ENCODE assay signal across 8 cellular contexts in genomic region chr5:124908603-124909451, GRCh38.
DNase-seq lines count a peak whose midpoint lies in the region; ATAC-seq and TF ChIP-seq lines count a peak whose summit lies in the region.

No MANE protein-coding gene starts in this region.

- H3K27me3 Mint-ChIP-seq in natural killer cell treated with Interleukin-12 subunit alpha and Interleukin-12 subunit beta and Interleukin-15 and Interleukin-18, amount 100 ng/mL, for 72 hours: peaks cover 0 to 2% of the 10 kb centered on the region in 2 donors

- DNase-seq in GM06990 (ENCODE audit: extremely low read depth, insufficient read length) (peak; percentile 79), astrocyte of the hippocampus (ENCODE audit: low read depth, low spot score) (peak; percentile 61), GM03348 (ENCODE audit: low spot score) (no peak), GDM1 (lab: John Stamatoyannopoulos, UW) (no peak), NCI-H1092 (lab: John Stamatoyannopoulos, UW) (no peak)
- no peak for DNase-seq in natural killer cell treated with Interleukin-12 subunit alpha and Interleukin-12 subunit beta and Interleukin-15 and Interleukin-18, amount 100 ng/mL, for 72 hours (ENCODE audit: low spot score)

- H3K4me3 Mint-ChIP-seq in natural killer cell treated with Interleukin-12 subunit alpha and Interleukin-12 subunit beta and Interleukin-15 and Interleukin-18, amount 100 ng/mL, for 72 hours: no peak overlapping the region

- no peaks in the 10 kb centered on the region for H3K36me3 Mint-ChIP-seq in natural killer cell treated with Interleukin-12 subunit alpha and Interleukin-12 subunit beta and Interleukin-15 and Interleukin-18, amount 100 ng/mL, for 72 hours

- H3K9me3 ChIP-seq in HUES6 (ENCODE audit: control insufficient read depth, insufficient read depth, low read depth, low read length): no peaks in the 10 kb centered on the region

- H3K9me3 Mint-ChIP-seq in natural killer cell treated with Interleukin-12 subunit alpha and Interleukin-12 subunit beta and Interleukin-15 and Interleukin-18, amount 100 ng/mL, for 72 hours: no peaks in the 10 kb centered on the region

- no peak overlapping the region for H3K4me3 ChIP-seq in GM06990 (replicated peaks; ENCODE audit: low read depth, low read length)
- H3K4me3 ChIP-seq in HUES6 (ENCODE audit: low read depth, low read length): no peak overlapping the region

- H3K9ac ChIP-seq in HUES6 (ENCODE audit: low read length): peak overlapping the region; percentile 2

- H3K4me1 ChIP-seq in HUES6 (ENCODE audit: control insufficient read depth, insufficient read depth, low read length): peaks cover 48% of the 10 kb centered on the region

- H3K27ac Mint-ChIP-seq in natural killer cell treated with Interleukin-12 subunit alpha and Interleukin-12 subunit beta and Interleukin-15 and Interleukin-18, amount 100 ng/mL, for 72 hours: peak overlapping the region; percentile 9 to 81

- no peak for TF ChIP-seq CTCF in GM06990 (IDR thresholded peaks at IDR 0.05; ENCODE audit: insufficient read depth, low read length, poor library complexity, severe bottlenecking)

- peak; percentile 54 for ATAC-seq in GM21526 (IDR thresholded peaks at IDR 0.05; ENCODE audit: low FRiP score, unreplicated experiment)
- peak; percentile 58 to 65 for ATAC-seq in natural killer cell treated with Interleukin-12 subunit alpha and Interleukin-12 subunit beta and Interleukin-15 and Interleukin-18, amount 100 ng/mL, for 72 hours

- H3K27ac ChIP-seq in HUES6 (ENCODE audit: low read depth, low read length): no peak overlapping the region; the same call in 1 of the 2 replicates

- no peaks in the 10 kb centered on the region for H3K36me3 ChIP-seq in GM06990 (ENCODE audit: control insufficient read depth, insufficient read depth, low read length)
- H3K36me3 ChIP-seq in HUES6 (ENCODE audit: control insufficient read depth, insufficient read depth, low read length): no peaks in the 10 kb centered on the region

- no peaks in the 10 kb centered on the region for H3K27me3 ChIP-seq in GM06990 (replicated peaks; ENCODE audit: control insufficient read depth, insufficient read depth, low read length)
- H3K27me3 ChIP-seq in HUES6 (ENCODE audit: control insufficient read depth, insufficient read depth, low read length): peaks cover 11% of the 10 kb centered on the region

- H3K4me1 Mint-ChIP-seq in natural killer cell treated with Interleukin-12 subunit alpha and Interleukin-12 subunit beta and Interleukin-15 and Interleukin-18, amount 100 ng/mL, for 72 hours (ENCODE audit: low read depth in 2 of 2): peaks cover 14 to 18% of the 10 kb centered on the region in 2 donors

Comparison
In these comparisons a context has a peak if more than half of its experiments do, and no peak if none do; other contexts are left out.
1. DNase-seq: peak in GM06990 (single experiment) and astrocyte of the hippocampus (single experiment); none in natural killer cell treated with Interleukin-12 subunit alpha and Interleukin-12 subunit beta and Interleukin-15 and Interleukin-18, amount 100 ng/mL, for 72 hours (single experiment), GM03348 (single experiment), GDM1 (single experiment) and NCI-H1092 (single experiment).